In the genomic region with DNA sequence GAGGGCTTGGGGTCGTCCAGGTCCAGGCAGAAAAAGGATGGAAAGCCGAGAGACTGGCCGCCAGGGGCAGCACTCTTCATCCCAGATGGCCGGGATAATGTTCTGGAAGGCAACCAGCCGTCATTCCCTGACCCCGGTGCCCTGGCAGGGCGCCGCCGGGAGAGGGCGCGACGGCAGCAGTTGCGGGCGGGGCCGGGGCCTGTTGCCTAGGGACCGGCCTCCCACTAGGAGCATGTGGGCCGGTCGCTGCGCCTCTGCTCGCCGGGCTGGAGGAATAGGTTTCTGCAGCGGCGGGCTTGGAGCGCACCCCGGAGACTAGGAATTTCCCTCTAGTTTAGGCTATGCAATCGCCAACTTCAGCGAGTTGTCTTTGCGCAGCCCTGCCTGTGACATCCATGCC, we compare ENCODE assay signal across 9 cellular contexts. TPM values are rescaled to one million over a fixed set of nuclear protein-coding genes. Genes with fewer than 3 reads are reported as not detected.
DNase-seq lines count a peak whose midpoint lies in the region; ATAC-seq and TF ChIP-seq lines count a peak whose summit lies in the region.
"Had no signal": no experiment of that assay in that cellular context is flagged by ENCODE, and none has a peak within 500 bp of the region (broad histone marks: within the 10 kb centered on the region; RNA-seq: fewer than 3 reads in every experiment).

No MANE protein-coding gene starts in this region.

- H3K4me3 ChIP-seq in AG09309 (ENCODE audit: control insufficient read depth, low read depth, low read length) = no peak overlapping the region
- H3K4me3 ChIP-seq: GM12878 had no signal

- H3K9me3 Mint-ChIP-seq in nephron = no peaks in the 10 kb centered on the region
- H3K9me3 Mint-ChIP-seq in activated naive CD4-positive, alpha-beta T cell treated with anti-CD3 and anti-CD28 coated beads, Interleukin-2, amount 50 U/mL, for 72 hours = no peaks in the 10 kb centered on the region

- H3K4me1 Mint-ChIP-seq in nephron = peaks cover 5% of the 10 kb centered on the region

- peaks cover 5% of the 10 kb centered on the region for H3K27me3 Mint-ChIP-seq in nephron (ENCODE audit: low read depth)

- no peak for ATAC-seq in HG03095 (IDR thresholded peaks at IDR 0.05; ENCODE audit: unreplicated experiment)
- ATAC-seq in activated naive CD4-positive, alpha-beta T cell treated with anti-CD3 and anti-CD28 coated beads, Interleukin-2, amount 50 U/mL, for 72 hours = no peak
- ATAC-seq: GM12878 had no signal

- DNase-seq in AG09309 (ENCODE audit: low read depth) (peak; percentile 13), NCI-H510A (lab: John Stamatoyannopoulos, UW) (peak; percentile 47), fibroblast of gingiva (ENCODE audit: low read depth) (peak; percentile 45), OCI-M1 (lab: John Stamatoyannopoulos, UW) (no peak), LoVo (ENCODE audit: low spot score) (no peak)
- DNase-seq in activated naive CD4-positive, alpha-beta T cell treated with anti-CD3 and anti-CD28 coated beads, Interleukin-2, amount 50 U/mL, for 72 hours (ENCODE audit: low spot score in 2 of 2) = no peak

- TF ChIP-seq CTCF in AG09309 (IDR thresholded peaks at IDR 0.05; ENCODE audit: control insufficient read depth, insufficient read depth, low read depth, low read length, missing control alignments) (peak; percentile 67), nephron (IDR thresholded peaks at IDR 0.05; ENCODE audit: unreplicated experiment in 3 of 3) (peak; percentile 68 to 93 (median 89))

- H3K36me3 Mint-ChIP-seq in nephron (ENCODE audit: low read depth) = no peaks in the 10 kb centered on the region
- H3K36me3 Mint-ChIP-seq in activated naive CD4-positive, alpha-beta T cell treated with anti-CD3 and anti-CD28 coated beads, Interleukin-2, amount 50 U/mL, for 72 hours = no peaks in the 10 kb centered on the region

- H3K27ac Mint-ChIP-seq in nephron = no peak overlapping the region
- no peak overlapping the region for H3K27ac Mint-ChIP-seq in activated naive CD4-positive, alpha-beta T cell treated with anti-CD3 and anti-CD28 coated beads, Interleukin-2, amount 50 U/mL, for 72 hours

- H3K4me3 Mint-ChIP-seq in nephron = peak overlapping the region in 2 of 3 experiments; percentile 2 to 4

RNA-seq across cellular contexts. Expression of gene DMRTB1, which starts 11.0 kb away (rescaled TPM):
- total RNA-seq in activated naive CD4-positive, alpha-beta T cell treated with anti-CD3 and anti-CD28 coated beads, Interleukin-2, amount 50 U/mL, for 72 hours = not detected
- total RNA-seq: GM12878 had no signal

Comparison
In these comparisons a context has a peak if more than half of its experiments do, and no peak if none do; other contexts are left out.
1. DNase-seq: peak in AG09309 (single experiment), NCI-H510A (single experiment) and fibroblast of gingiva (single experiment); none in OCI-M1 (single experiment), LoVo (single experiment) and activated naive CD4-positive, alpha-beta T cell treated with anti-CD3 and anti-CD28 coated beads, Interleukin-2, amount 50 U/mL, for 72 hours (0 of 2).